22 cellular contexts compared by ENCODE assay signal in the genomic region with DNA sequence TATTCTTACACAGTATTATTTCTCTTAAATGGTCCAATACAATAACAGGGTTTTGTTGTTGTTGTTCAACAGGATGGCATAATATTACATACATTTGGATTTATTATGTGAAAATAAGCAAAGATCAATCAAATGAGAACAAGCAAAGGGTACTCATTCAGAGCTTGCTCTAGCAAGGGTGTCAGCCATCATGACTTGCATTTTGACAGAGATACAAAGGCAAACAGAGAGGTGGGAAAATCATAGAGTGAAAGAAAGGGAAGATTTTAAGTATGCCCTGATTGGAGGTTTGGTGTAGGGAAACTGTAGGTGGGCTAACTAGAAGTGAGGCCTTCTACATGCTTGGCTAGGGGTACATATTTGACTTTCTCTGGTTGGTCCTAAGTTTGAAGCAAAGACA.
"Had no signal": no experiment of that assay in that cellular context is flagged by ENCODE, and none has a peak within 500 bp of the region (broad histone marks: within the 10 kb centered on the region; RNA-seq: fewer than 3 reads in every experiment).

No MANE protein-coding gene starts in this region.

- H3K4me1 Mint-ChIP-seq: IgD-negative memory B cell, T-cell had no signal

- H3K27ac Mint-ChIP-seq: IgD-negative memory B cell, T-cell had no signal

- H3K27me3 ChIP-seq: SJSA1 had no signal

- H3K9me3 ChIP-seq: SJSA1 had no signal

- H3K4me3 ChIP-seq: SJSA1, SK-N-MC had no signal

- H3K27ac ChIP-seq: SJSA1, SK-N-MC had no signal

- H3K4me1 ChIP-seq: SJSA1 had no signal

- H3K36me3 ChIP-seq: SJSA1 had no signal

- H3K36me3 Mint-ChIP-seq: IgD-negative memory B cell, T-cell had no signal

- ATAC-seq: T-cell had no signal

- H3K4me3 Mint-ChIP-seq: IgD-negative memory B cell, T-cell had no signal

- H3K27me3 Mint-ChIP-seq: IgD-negative memory B cell, T-cell had no signal

- DNase-seq: KBM-7, MM.1S, NCI-H1092 treated with DMSO at 0.1 percent for 48 hours, NCI-H1436, NCI-H187, NCI-H2029, NCI-H2081 treated with DMSO at 0.1 percent for 48 hours, NCI-H2171, NCI-H226, NCI-H446, NCI-H510A, NCI-H524 treated with DMSO at 0.1 percent for 48 hours, NCI-H69, NCI-H774, Right ventricle myocardium superior, RPMI8226, SIG-M5, SW 1271, T-cell had no signal
